1 cellular context compared by ENCODE assay signal in genomic region chr19:55012294-55012693, GRCh38.
TF ChIP-seq lines count a peak whose summit lies in the region.

No MANE protein-coding gene starts in this region.

TF ChIP-seq in WTC11, 78 proteins besides CTCF, POLR2A, EP300 and RAD21:
- TF ChIP-seq FOXJ3 (CRISPR knock-in tag; IDR thresholded peaks at IDR 0.05; ENCODE audit: borderline replicate concordance) (no peak), ZNF219 (CRISPR knock-in tag; IDR thresholded peaks at IDR 0.05; ENCODE audit: borderline replicate concordance) (no peak), ERG (CRISPR knock-in tag; IDR thresholded peaks at IDR 0.05) (no peak), CREB1 (CRISPR knock-in tag; IDR thresholded peaks at IDR 0.05) (no peak), NR2C2 (CRISPR knock-in tag; IDR thresholded peaks at IDR 0.05) (no peak), CBFB (CRISPR knock-in tag; IDR thresholded peaks at IDR 0.05; ENCODE audit: low read depth) (no peak), NR3C1 (CRISPR knock-in tag; conservative IDR thresholded peaks at IDR 0.05; ENCODE audit: low read depth) (no peak), MAX (CRISPR knock-in tag; IDR thresholded peaks at IDR 0.05) (no peak), ZNF138 (CRISPR knock-in tag; conservative IDR thresholded peaks at IDR 0.05) (no peak), USF1 (CRISPR knock-in tag; IDR thresholded peaks at IDR 0.05) (no peak), ZNF396 (CRISPR knock-in tag; IDR thresholded peaks at IDR 0.05; ENCODE audit: borderline replicate concordance) (no peak)
